ENCODE assay signal across 9 cellular contexts in the genomic region with DNA sequence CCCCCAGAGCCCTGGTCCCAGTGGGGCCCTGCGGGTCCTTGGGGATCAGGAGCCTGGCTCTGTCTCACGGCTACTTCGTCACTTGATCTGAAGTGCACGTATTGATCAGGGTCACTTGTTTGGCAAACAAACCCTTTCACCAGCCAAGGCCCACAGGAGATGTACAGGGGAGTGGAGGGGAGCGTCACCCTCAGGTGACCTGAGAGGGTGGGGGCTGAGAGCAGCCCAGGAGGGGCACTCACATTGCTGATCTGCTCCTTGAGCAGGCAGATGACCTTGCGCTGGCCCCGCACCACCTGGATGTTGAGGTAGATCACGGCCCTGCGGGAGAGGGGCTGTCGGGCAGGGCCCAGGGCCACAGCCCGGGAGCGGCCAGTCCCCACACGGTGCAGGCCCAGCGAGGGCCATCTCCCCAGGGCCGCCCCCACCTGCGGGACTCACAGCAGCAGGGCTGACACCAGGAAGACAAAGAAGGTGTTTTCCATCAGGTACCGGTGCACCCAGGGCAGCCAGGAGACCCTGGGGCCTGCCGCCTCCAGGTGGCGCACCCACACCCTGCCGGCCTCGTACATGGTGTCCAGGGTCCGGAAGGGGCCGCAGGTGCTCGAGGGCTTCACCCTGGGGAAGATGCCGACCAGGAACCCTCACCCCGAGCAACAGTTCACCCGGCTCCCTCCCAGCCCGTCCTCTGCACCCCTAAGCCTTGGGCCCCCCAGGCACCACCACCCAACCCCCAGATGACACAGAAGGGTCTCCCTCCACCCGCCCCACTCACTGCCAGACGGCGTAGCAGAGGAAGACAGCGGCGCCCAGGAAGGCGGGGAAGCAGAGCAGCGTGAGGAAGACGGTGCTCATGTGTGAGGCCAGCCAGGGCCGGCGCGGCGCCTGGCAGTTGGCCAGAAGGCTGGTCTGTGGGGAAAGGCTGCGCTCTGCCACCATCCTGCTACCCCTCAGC. TPM values are rescaled to one million over a fixed set of nuclear protein-coding genes. Genes with fewer than 3 reads are reported as not detected.
DNase-seq lines count a peak whose midpoint lies in the region; ATAC-seq and TF ChIP-seq lines count a peak whose summit lies in the region.
"Had no signal": no experiment of that assay in that cellular context is flagged by ENCODE, and none has a peak within 500 bp of the region (broad histone marks: within the 10 kb centered on the region; RNA-seq: fewer than 3 reads in every experiment).

No MANE protein-coding gene starts in this region.

- POLR2A ChIA-PET in activated CD4-positive, alpha-beta T cell treated with anti-CD3 and anti-CD28 coated beads, Interleukin-2, amount 10 ng/mL, durations not matched to agents 7 days and 5 days (lab: Charles Lee) = no interaction called here

- H3K4me1 ChIP-seq in endodermal cell (ENCODE audit: control insufficient read depth, insufficient read depth, low read length) (no peaks in the 10 kb centered on the region), psoas muscle (peaks cover 7% of the 10 kb centered on the region)

- 90 to 93% methylated on average over 26 to 41 of the region's 41 CpGs for WGBS in endodermal cell (ENCODE audit: insufficient coverage in 1 of 2, insufficient read length in 1 of 2), 2 experiments
- 58 to 74% (median 65%) methylated on average over 36 to 41 of the region's 41 CpGs for WGBS in psoas muscle, 3 donors

- no peak overlapping the region for H3K9ac ChIP-seq in endodermal cell (ENCODE audit: extremely low read depth, low read length, poor library complexity, severe bottlenecking)

- TF ChIP-seq CTCF in endodermal cell (conservative IDR thresholded peaks at IDR 0.05) (peak; percentile 84), psoas muscle (IDR thresholded peaks at IDR 0.05) (peak; percentile 25)

- H3K27ac ChIP-seq in endodermal cell (ENCODE audit: low read depth, low read length) (no peak overlapping the region), psoas muscle (no peak overlapping the region)
- H3K27ac ChIP-seq: ovary had no signal

- no peak for DNase-seq in activated CD4-positive, alpha-beta T cell treated with anti-CD3 and anti-CD28 coated beads, Interleukin-2, amount 10 ng/mL, durations not matched to agents 7 days and 5 days
- no peak for DNase-seq in activated CD4-positive, alpha-beta T cell treated with anti-CD3 and anti-CD28 coated beads for 4 hours
- DNase-seq in NCI-H69 (lab: John Stamatoyannopoulos, UW) (peak; percentile 87), endodermal cell (peak; percentile 88), psoas muscle (peak in 1 of 2 donors; percentile 48), occipital lobe (lab: John Stamatoyannopoulos, UW) (no peak)

- H3K36me3 ChIP-seq in endodermal cell (ENCODE audit: control insufficient read depth, insufficient read depth, low read length) (peaks cover 5% of the 10 kb centered on the region), psoas muscle (ENCODE audit: insufficient read depth in 1 of 2, low read depth in 1 of 2) (no peaks in the 10 kb centered on the region)
- H3K36me3 ChIP-seq: ovary had no signal

- H3K9me3 Mint-ChIP-seq in activated CD4-positive, alpha-beta T cell treated with anti-CD3 and anti-CD28 coated beads, Interleukin-2, amount 10 ng/mL, durations not matched to agents 7 days and 5 days = no peaks in the 10 kb centered on the region
- no peaks in the 10 kb centered on the region for H3K9me3 Mint-ChIP-seq in endodermal cell

- ATAC-seq in psoas muscle = no peak
- ATAC-seq in HG02981 (IDR thresholded peaks at IDR 0.05; ENCODE audit: unreplicated experiment) = no peak
- no peak for ATAC-seq in GM19324 (IDR thresholded peaks at IDR 0.05; ENCODE audit: low FRiP score, unreplicated experiment)

- CTCF ChIA-PET in activated CD4-positive, alpha-beta T cell treated with anti-CD3 and anti-CD28 coated beads, Interleukin-2, amount 10 ng/mL, durations not matched to agents 7 days and 5 days (lab: Charles Lee) = interaction anchor here (0.6 to 1.5 kb wide), 3 partner anchors 10 to 52 kb away, joined by 4 to 7 read pairs (median 5); partner anchors contain the start of gene TMC8

- intact Hi-C loops in psoas muscle (cut with DNase I) = loop anchor here in 1 of 2 donors (10.0 kb wide), 1 partner anchor 307 kb away; no protein-coding TSS in a partner anchor

- H3K9me3 ChIP-seq in endodermal cell (ENCODE audit: control insufficient read depth, low read length) (no peaks in the 10 kb centered on the region), psoas muscle (no peaks in the 10 kb centered on the region)
- H3K9me3 ChIP-seq: ovary had no signal

- no peak overlapping the region for H3K4me3 Mint-ChIP-seq in activated CD4-positive, alpha-beta T cell treated with anti-CD3 and anti-CD28 coated beads, Interleukin-2, amount 10 ng/mL, durations not matched to agents 7 days and 5 days
- no peak overlapping the region for H3K4me3 Mint-ChIP-seq in endodermal cell

- H3K4me1 Mint-ChIP-seq in activated CD4-positive, alpha-beta T cell treated with anti-CD3 and anti-CD28 coated beads, Interleukin-2, amount 10 ng/mL, durations not matched to agents 7 days and 5 days = peaks cover 65% of the 10 kb centered on the region
- H3K4me1 Mint-ChIP-seq in endodermal cell = no peaks in the 10 kb centered on the region

- peak overlapping the region; percentile 25 for H3K27ac Mint-ChIP-seq in activated CD4-positive, alpha-beta T cell treated with anti-CD3 and anti-CD28 coated beads, Interleukin-2, amount 10 ng/mL, durations not matched to agents 7 days and 5 days
- no peak overlapping the region for H3K27ac Mint-ChIP-seq in endodermal cell

- H3K36me3 Mint-ChIP-seq in activated CD4-positive, alpha-beta T cell treated with anti-CD3 and anti-CD28 coated beads, Interleukin-2, amount 10 ng/mL, durations not matched to agents 7 days and 5 days (ENCODE audit: low read depth) = peaks cover 68% of the 10 kb centered on the region
- H3K36me3 Mint-ChIP-seq in endodermal cell (ENCODE audit: low read depth) = peaks cover 37% of the 10 kb centered on the region

- H3K27me3 Mint-ChIP-seq in activated CD4-positive, alpha-beta T cell treated with anti-CD3 and anti-CD28 coated beads, Interleukin-2, amount 10 ng/mL, durations not matched to agents 7 days and 5 days = no peaks in the 10 kb centered on the region
- no peaks in the 10 kb centered on the region for H3K27me3 Mint-ChIP-seq in endodermal cell (ENCODE audit: insufficient read depth)

- H3K4me3 ChIP-seq in endodermal cell (ENCODE audit: low read length) (no peak overlapping the region), psoas muscle (no peak overlapping the region)
- H3K4me3 ChIP-seq: ovary had no signal

- H3K27me3 ChIP-seq in endodermal cell (ENCODE audit: control insufficient read depth, insufficient read depth, low read length, poor library complexity, severe bottlenecking) (no peaks in the 10 kb centered on the region), psoas muscle (ENCODE audit: insufficient read depth in 3 of 3, low read length in 2 of 3) (peaks cover 0 to 2% (median 0%) of the 10 kb centered on the region in 3 donors)
- H3K27me3 ChIP-seq: ovary had no signal

RNA-seq across cellular contexts. Expression of gene TMC6, which starts 11.3 kb away (rescaled TPM):
- total RNA-seq in activated CD4-positive, alpha-beta T cell treated with anti-CD3 and anti-CD28 coated beads, Interleukin-2, amount 10 ng/mL, durations not matched to agents 7 days and 5 days = 100 to 1,000 TPM; 414 to 438 TPM
- total RNA-seq in endodermal cell = 100 to 1,000 TPM; 143 to 149 TPM
- polyA plus RNA-seq in endodermal cell (2013, experiment 1 of 2) = 30.0 TPM
- 29.6 TPM for polyA plus RNA-seq in endodermal cell (2013, experiment 2 of 2)
- total RNA-seq in psoas muscle = 10 to 100 TPM in 1 of 4 donors, 1 to 10 TPM in 3; 6.1 to 11.0 (median 7.9) TPM
- 1 to 10 TPM; 2.7 to 3.9 (median 2.8) TPM for polyA plus RNA-seq in psoas muscle
- 2.3 TPM for total RNA-seq in occipital lobe

RNA-seq across cellular contexts. Expression of gene TMC8, which starts 13.3 kb away (rescaled TPM):
- total RNA-seq in activated CD4-positive, alpha-beta T cell treated with anti-CD3 and anti-CD28 coated beads, Interleukin-2, amount 10 ng/mL, durations not matched to agents 7 days and 5 days = 100 to 1,000 TPM; 331 to 364 TPM
- total RNA-seq in endodermal cell = 1 to 10 TPM in 1 of 2 donors, under 1 TPM in 1; 0.90 to 3.0 TPM
- 0.07 TPM for polyA plus RNA-seq in endodermal cell (2013, experiment 1 of 2)
- polyA plus RNA-seq in endodermal cell (2013, experiment 2 of 2) = 0.12 TPM
- 1 to 10 TPM in 3 of 4 donors, under 1 TPM in 1; 0.89 to 2.8 (median 1.9) TPM for total RNA-seq in psoas muscle
- polyA plus RNA-seq in psoas muscle = under 1 TPM; 0.30 to 0.79 (median 0.43) TPM
- 0.94 TPM for total RNA-seq in occipital lobe

RNA-seq across cellular contexts. Expression of gene C17orf99, which starts 28.9 kb away (rescaled TPM):
- total RNA-seq in activated CD4-positive, alpha-beta T cell treated with anti-CD3 and anti-CD28 coated beads, Interleukin-2, amount 10 ng/mL, durations not matched to agents 7 days and 5 days = not detected
- total RNA-seq in endodermal cell = not detected
- not detected for polyA plus RNA-seq in endodermal cell (2013, experiment 1 of 2)
- not detected for polyA plus RNA-seq in endodermal cell (2013, experiment 2 of 2)
- total RNA-seq in psoas muscle = not detected
- not detected for polyA plus RNA-seq in psoas muscle
- not detected for total RNA-seq in occipital lobe

RNA-seq across cellular contexts. Expression of gene SYNGR2, which starts 51.1 kb away (rescaled TPM):
- total RNA-seq in activated CD4-positive, alpha-beta T cell treated with anti-CD3 and anti-CD28 coated beads, Interleukin-2, amount 10 ng/mL, durations not matched to agents 7 days and 5 days = 10 to 100 TPM; 49.7 to 57.6 TPM
- total RNA-seq in endodermal cell = 10 to 100 TPM; 39.2 to 39.6 TPM
- polyA plus RNA-seq in endodermal cell (2013, experiment 1 of 2) = 21.7 TPM
- polyA plus RNA-seq in endodermal cell (2013, experiment 2 of 2) = 16.9 TPM
- 100 to 1,000 TPM; 134 to 313 (median 192) TPM for total RNA-seq in psoas muscle
- 100 to 1,000 TPM in 2 of 3 donors, 10 to 100 TPM in 1; 61.7 to 181 (median 120) TPM for polyA plus RNA-seq in psoas muscle
- total RNA-seq in occipital lobe = 11.4 TPM

Comparison
In these comparisons a context has a peak if more than half of its experiments do, and no peak if none do; other contexts are left out.
1. DNase-seq: peak in NCI-H69 (single experiment) and endodermal cell (single experiment); none in activated CD4-positive, alpha-beta T cell treated with anti-CD3 and anti-CD28 coated beads, Interleukin-2, amount 10 ng/mL, durations not matched to agents 7 days and 5 days (single experiment), activated CD4-positive, alpha-beta T cell treated with anti-CD3 and anti-CD28 coated beads for 4 hours (0 of 2) and occipital lobe (single experiment).
2. RNA of gene TMC6, which starts 11.3 kb away (total RNA-seq): 414 to 438 TPM in activated CD4-positive, alpha-beta T cell treated with anti-CD3 and anti-CD28 coated beads, Interleukin-2, amount 10 ng/mL, durations not matched to agents 7 days and 5 days and 143 to 149 TPM in endodermal cell; 6.1 to 11.0 TPM in psoas muscle and 2.3 TPM in occipital lobe (single experiment); every median in the first group is over 10 times any median in the second.
3. RNA of gene TMC8, which starts 13.3 kb away (total RNA-seq): 331 to 364 TPM in activated CD4-positive, alpha-beta T cell treated with anti-CD3 and anti-CD28 coated beads, Interleukin-2, amount 10 ng/mL, durations not matched to agents 7 days and 5 days; 0.90 to 3.0 TPM in endodermal cell, 0.89 to 2.8 TPM in psoas muscle and 0.94 TPM in occipital lobe (single experiment); every median in the first group is over 10 times any median in the second.